In genomic region chr15:89243046-89243690, GRCh38 we compare ENCODE assay signal across 9 cellular contexts. TPM values are rescaled to one million over a fixed set of nuclear protein-coding genes. Genes with fewer than 3 reads are reported as not detected.
DNase-seq lines count a peak whose midpoint lies in the region; ATAC-seq, FAIRE-seq and TF ChIP-seq lines count a peak whose summit lies in the region.
"Had no signal": no experiment of that assay in that cellular context is flagged by ENCODE, and none has a peak within 500 bp of the region (broad histone marks: within the 10 kb centered on the region; RNA-seq: fewer than 3 reads in every experiment).

No MANE protein-coding gene starts in this region.

- H3K36me3 Mint-ChIP-seq in T-helper 2 cell treated with Interferon-gamma antibody and Interleukin-4, amounts not matched to agents 5 μg/mL and 100 μg/mL, for 36 hours (ENCODE audit: low read depth): peaks cover 36% of the 10 kb centered on the region

- no peaks in the 10 kb centered on the region for H3K27me3 ChIP-seq in layer of hippocampus (ENCODE audit: control insufficient read depth, insufficient read depth, low read length)
- H3K27me3 ChIP-seq in thoracic aorta (replicated peaks; ENCODE audit: insufficient read depth): no peaks in the 10 kb centered on the region

- H3K4me1 Mint-ChIP-seq in T-helper 2 cell treated with Interferon-gamma antibody and Interleukin-4, amounts not matched to agents 5 μg/mL and 100 μg/mL, for 36 hours (ENCODE audit: low read depth): peaks cover 32% of the 10 kb centered on the region

- H3K27ac Mint-ChIP-seq in T-helper 2 cell treated with Interferon-gamma antibody and Interleukin-4, amounts not matched to agents 5 μg/mL and 100 μg/mL, for 36 hours: peak overlapping the region; percentile 64

- no peak for TF ChIP-seq CTCF in astrocyte of the spinal cord (IDR thresholded peaks at IDR 0.05; ENCODE audit: low read depth, low read length)
- TF ChIP-seq CTCF in thoracic aorta (IDR thresholded peaks at IDR 0.05): no peak

- H3K4me3 ChIP-seq in astrocyte of the spinal cord (ENCODE audit: low read depth, low read length) (peak overlapping the region; percentile 70), thoracic aorta (peak overlapping the region; percentile 93)

- no peak for FAIRE-seq in GM19239 (lab: Jason Lieb, UNC)

- H3K4me3 Mint-ChIP-seq in T-helper 2 cell treated with Interferon-gamma antibody and Interleukin-4, amounts not matched to agents 5 μg/mL and 100 μg/mL, for 36 hours: peak overlapping the region; percentile 97

- no peak for DNase-seq in T-helper 2 cell treated with Interferon-gamma antibody and Interleukin-4, amounts not matched to agents 5 μg/mL and 100 μg/mL, for 36 hours (ENCODE audit: low spot score)
- DNase-seq in T-helper 2 cell (no peak), astrocyte of the spinal cord (ENCODE audit: low read depth, low spot score) (no peak), thoracic aorta (ENCODE audit: low spot score) (no peak), HuH-7.5 (ENCODE audit: low spot score) (no peak), NCI-H2196 (lab: John Stamatoyannopoulos, UW; ENCODE audit: unreplicated experiment) (no peak), GM19239 (ENCODE audit: insufficient read length, low spot score) (no peak)

- peaks cover 4% of the 10 kb centered on the region for H3K27me3 Mint-ChIP-seq in T-helper 2 cell treated with Interferon-gamma antibody and Interleukin-4, amounts not matched to agents 5 μg/mL and 100 μg/mL, for 36 hours (ENCODE audit: low read depth)

- no peaks in the 10 kb centered on the region for H3K9me3 ChIP-seq in thoracic aorta

- ATAC-seq in thoracic aorta (ENCODE audit: insufficient number of reproducible peaks, low FRiP score, low read depth): peak; percentile 44

- H3K36me3 ChIP-seq in thoracic aorta: no peaks in the 10 kb centered on the region

- peaks cover 6 to 16% of the 10 kb centered on the region in 2 donors for H3K4me1 ChIP-seq in thoracic aorta (ENCODE audit: control insufficient read depth in 1 of 2, low read depth in 2 of 2)

- in situ Hi-C loops in astrocyte of the spinal cord (cut with HindIII; ENCODE audit: low sequenced_read_pairs): no loop called here

- H3K9me3 Mint-ChIP-seq in T-helper 2 cell treated with Interferon-gamma antibody and Interleukin-4, amounts not matched to agents 5 μg/mL and 100 μg/mL, for 36 hours: no peaks in the 10 kb centered on the region

- H3K27ac ChIP-seq in layer of hippocampus (ENCODE audit: low read depth, low read length) (peak overlapping the region; percentile 13), thoracic aorta (peak overlapping the region in 1 of 2 donors; percentile 52)

RNA-seq across cellular contexts. Expression of gene FANCI, which starts 0.6 kb away (rescaled TPM):
- 10 to 100 TPM in 1 of 2 donors, 1 to 10 TPM in 1; 3.0 to 16.2 TPM for total RNA-seq in thoracic aorta

RNA-seq across cellular contexts. Expression of gene RLBP1, which starts 21.8 kb away (rescaled TPM):
- total RNA-seq in thoracic aorta: not detected
- total RNA-seq: Daoy had no signal
